ENCODE assay signal across 8 cellular contexts in genomic region chr9:81686614-81687520, GRCh38. TPM values are rescaled to one million over a fixed set of nuclear protein-coding genes. Genes with fewer than 3 reads are reported as not detected.
DNase-seq lines count a peak whose midpoint lies in the region; ATAC-seq, FAIRE-seq and TF ChIP-seq lines count a peak whose summit lies in the region.

No MANE protein-coding gene starts in this region.

- H3K27ac ChIP-seq in SK-N-SH (ENCODE audit: low read depth in 2 of 2, low read length in 1 of 2) (peak overlapping the region in 1 of 2 experiments; percentile 40; a peak in 3 of 4 replicates), kidney (ENCODE audit: low read depth in 2 of 2, low read length in 2 of 2) (peak overlapping the region; percentile 73)

- intact Hi-C loops in kidney (cut with DNase I) = no loop called here

- H3K9me3 ChIP-seq in SK-N-SH (no peaks in the 10 kb centered on the region), kidney (ENCODE audit: control insufficient read depth in 1 of 2, low read length in 2 of 2) (no peaks in the 10 kb centered on the region), skeletal muscle satellite cell (replicated peaks; ENCODE audit: low read length) (no peaks in the 10 kb centered on the region)

- H3K9ac ChIP-seq in SK-N-SH = peak overlapping the region; percentile 74
- H3K9ac ChIP-seq in kidney (ENCODE audit: low read length in 2 of 2) = peak overlapping the region; percentile 22 to 74
- peak overlapping the region; percentile 78 for H3K9ac ChIP-seq in skeletal muscle satellite cell (ENCODE audit: low read depth, low read length)

- TF ChIP-seq EP300 in SK-N-SH (IDR thresholded peaks at IDR 0.05; ENCODE audit: borderline replicate concordance in 1 of 2, low read depth in 1 of 2, low read length in 1 of 2) = no peak

- H3F3A ChIP-seq in SK-N-SH (replicated peaks; ENCODE audit: insufficient read depth) = no peaks in the 10 kb centered on the region

- H3K27me3 ChIP-seq in SK-N-SH (ENCODE audit: insufficient read depth) = no peaks in the 10 kb centered on the region
- H3K27me3 ChIP-seq in skeletal muscle satellite cell (ENCODE audit: control insufficient read depth, insufficient read depth, low read length) = no peaks in the 10 kb centered on the region

- H3K4me3 ChIP-seq in SK-N-SH (ENCODE audit: low read depth in 2 of 2, low read length in 1 of 2) (peak overlapping the region; percentile 64 to 73), kidney (ENCODE audit: low read length in 2 of 2) (peak overlapping the region; percentile 66 to 78), skeletal muscle satellite cell (ENCODE audit: low read length) (peak overlapping the region; percentile 81)

- CTCF ChIA-PET in SK-N-SH (lab: Yijun Ruan, JAX) = interaction anchor here (0.6 to 3.4 kb wide), 20 partner anchors 9 to 1226 kb away, joined by 3 to 19 read pairs (median 4); no protein-coding TSS in a partner anchor

- peak overlapping the region; percentile 75 for H3K4me2 ChIP-seq in SK-N-SH
- H3K4me2 ChIP-seq in skeletal muscle satellite cell (ENCODE audit: low read length) = peak overlapping the region; percentile 78

- ATAC-seq in GM19035 (IDR thresholded peaks at IDR 0.05; ENCODE audit: unreplicated experiment) = peak; percentile 22
- ATAC-seq in activated CD4-positive, CD25-positive, alpha-beta regulatory T cell treated with anti-CD3 and anti-CD28 coated beads, Interleukin-2, amount 50 U/mL, for 24 hours = no peak

- H3K9me2 ChIP-seq in SK-N-SH = no peaks in the 10 kb centered on the region

- H3K79me2 ChIP-seq in SK-N-SH (ENCODE audit: insufficient read depth) = peaks cover 67% of the 10 kb centered on the region

- 9% methylated on average over 25 of the region's 36 CpGs for WGBS in SK-N-SH (ENCODE audit: low lambda C conversion rate)

- in situ Hi-C loops in ACHN (cut with HindIII; ENCODE audit: low pct_ligation_motif_present, low pct_unique_long_range_greater_than_20kb, low sequenced_read_pairs) = no loop called here

- TF ChIP-seq CTCF in SK-N-SH (IDR thresholded peaks at IDR 0.05) (peak; percentile 71), kidney (IDR thresholded peaks at IDR 0.05; ENCODE audit: borderline replicate concordance, extremely low read depth, insufficient read depth) (peak; percentile 57)

- POLR2A ChIA-PET in SK-N-SH (lab: Yijun Ruan, JAX) = no interaction called here

- no peak for FAIRE-seq in kidney (lab: Jason Lieb, UNC)

- H3K4me1 ChIP-seq in SK-N-SH (ENCODE audit: control insufficient read depth in 1 of 2, insufficient read depth in 2 of 2, low read depth in 1 of 2, low read length in 1 of 2) (peaks cover 11 to 12% of the 10 kb centered on the region in 2 experiments; a peak in 2 of 4 replicates), kidney (ENCODE audit: control insufficient read depth in 1 of 2, insufficient read depth in 1 of 2, low read depth in 1 of 2, low read length in 2 of 2) (peaks cover 10 to 12% of the 10 kb centered on the region in 2 donors), skeletal muscle satellite cell (ENCODE audit: control insufficient read depth, insufficient read depth, low read length) (peaks cover 17% of the 10 kb centered on the region)

- peak; percentile 78 for TF ChIP-seq RAD21 in SK-N-SH (IDR thresholded peaks at IDR 0.05; ENCODE audit: low read length)

- H4K20me1 ChIP-seq in SK-N-SH (ENCODE audit: insufficient read depth) = peaks cover 18% of the 10 kb centered on the region; the same call in 1 of the 2 replicates

- H3K36me3 ChIP-seq in SK-N-SH (replicated peaks in 1 of 2; ENCODE audit: control insufficient read depth in 1 of 2, insufficient read depth in 2 of 2, low read length in 1 of 2) (peaks cover 6 to 11% of the 10 kb centered on the region in 2 experiments), kidney (ENCODE audit: control insufficient read depth in 1 of 2, insufficient read depth in 2 of 2, low read length in 2 of 2) (peaks cover 2 to 3% of the 10 kb centered on the region in 2 donors), skeletal muscle satellite cell (ENCODE audit: insufficient read depth, low read length) (no peaks in the 10 kb centered on the region)

- peak overlapping the region; percentile 48; the same call in 1 of the 2 replicates for H2AFZ ChIP-seq in SK-N-SH (ENCODE audit: low read depth)

- DNase-seq in ACHN (peak; percentile 79), NAMALWA (ENCODE audit: low spot score) (peak; percentile 26), SK-N-SH (peak; percentile 77), dedifferentiated amniotic fluid mesenchymal stem cell (ENCODE audit: extremely low spot score) (peak; percentile 79), kidney (peak; percentile 92)

TF ChIP-seq in SK-N-SH, 30 proteins besides CTCF, POLR2A, EP300 and RAD21 (continues in another document):
- no peak for TF ChIP-seq MEF2A (IDR thresholded peaks at IDR 0.05; ENCODE audit: borderline replicate concordance, low read depth)
- peak; percentile 89 for TF ChIP-seq PBX3 (IDR thresholded peaks at IDR 0.05)
- TF ChIP-seq SIN3A (IDR thresholded peaks at IDR 0.05; ENCODE audit: borderline replicate concordance, low read depth, low read length) = no peak
- no peak for TF ChIP-seq ELF1 (IDR thresholded peaks at IDR 0.05)
- no peak for TF ChIP-seq IRF3 (IDR thresholded peaks at IDR 0.05; ENCODE audit: low read depth, low read length)
- no peak for TF ChIP-seq FOSL2 (IDR thresholded peaks at IDR 0.05; ENCODE audit: borderline replicate concordance, low read depth)
- TF ChIP-seq POLR2AphosphoS5 (IDR thresholded peaks at IDR 0.05; ENCODE audit: low read depth, low read length) = no peak
- no peak for TF ChIP-seq USF2 (IDR thresholded peaks at IDR 0.05; ENCODE audit: borderline replicate concordance, low read depth, low read length)
- TF ChIP-seq TEAD4 (IDR thresholded peaks at IDR 0.05; ENCODE audit: borderline replicate concordance, insufficient read depth) = no peak
- no peak for TF ChIP-seq EZH2phosphoT487 (IDR thresholded peaks at IDR 0.05; ENCODE audit: borderline replicate concordance, low read depth)
- peak; percentile 75 for TF ChIP-seq SMC3 (IDR thresholded peaks at IDR 0.05; ENCODE audit: low read depth, low read length)
- TF ChIP-seq GABPA (IDR thresholded peaks at IDR 0.05; ENCODE audit: low read depth) = no peak
- TF ChIP-seq MXI1 (IDR thresholded peaks at IDR 0.05; ENCODE audit: low read depth, low read length) = peak; percentile 68; the same call in 1 of the 2 replicates
- no peak for TF ChIP-seq TAF1 (IDR thresholded peaks at IDR 0.05; ENCODE audit: borderline replicate concordance, low read depth, low read length)
- TF ChIP-seq NFIC (IDR thresholded peaks at IDR 0.05; ENCODE audit: borderline replicate concordance) = no peak
- TF ChIP-seq NRF1 (IDR thresholded peaks at IDR 0.05; ENCODE audit: low read depth, low read length) = no peak
- no peak for TF ChIP-seq MAX (IDR thresholded peaks at IDR 0.05; ENCODE audit: low read depth)
- no peak for TF ChIP-seq GATA2 (CRISPR knock-in tag; IDR thresholded peaks at IDR 0.05)
- TF ChIP-seq USF1 (IDR thresholded peaks at IDR 0.05; ENCODE audit: borderline replicate concordance, low read depth) = no peak

RNA-seq across cellular contexts. Expression of gene TLE1, which starts 2.5 kb away (rescaled TPM):
- polyA plus RNA-seq in SK-N-SH (2012; rRNA removed) (33.0 and 34.8 TPM in 2 replicates), kidney (ENCODE audit: insufficient read depth, low read depth, low replicate concordance) (10.8 TPM)
- polyA plus RNA-seq in SK-N-SH (2012; cell fraction: cytosol; rRNA removed) = 24.3 and 29.9 TPM in 2 replicates
- 24.9 and 32.3 TPM in 2 replicates for polyA plus RNA-seq in SK-N-SH (2012; cell fraction: nucleus; rRNA removed)
- 52.5 TPM for total RNA-seq in kidney
- total RNA-seq in skeletal muscle satellite cell (2012; rRNA removed) = 8.9 and 14.4 TPM in 2 replicates

Comparison
In these comparisons a context has a peak if more than half of its experiments do, and no peak if none do; other contexts are left out.
1. DNase-seq: peak in every context shown above with its lines; median percentile 92 in kidney; 79 in ACHN; 79 in dedifferentiated amniotic fluid mesenchymal stem cell; 77 in SK-N-SH; 26 in NAMALWA.